24 cellular contexts compared by ENCODE assay signal in the genomic region with DNA sequence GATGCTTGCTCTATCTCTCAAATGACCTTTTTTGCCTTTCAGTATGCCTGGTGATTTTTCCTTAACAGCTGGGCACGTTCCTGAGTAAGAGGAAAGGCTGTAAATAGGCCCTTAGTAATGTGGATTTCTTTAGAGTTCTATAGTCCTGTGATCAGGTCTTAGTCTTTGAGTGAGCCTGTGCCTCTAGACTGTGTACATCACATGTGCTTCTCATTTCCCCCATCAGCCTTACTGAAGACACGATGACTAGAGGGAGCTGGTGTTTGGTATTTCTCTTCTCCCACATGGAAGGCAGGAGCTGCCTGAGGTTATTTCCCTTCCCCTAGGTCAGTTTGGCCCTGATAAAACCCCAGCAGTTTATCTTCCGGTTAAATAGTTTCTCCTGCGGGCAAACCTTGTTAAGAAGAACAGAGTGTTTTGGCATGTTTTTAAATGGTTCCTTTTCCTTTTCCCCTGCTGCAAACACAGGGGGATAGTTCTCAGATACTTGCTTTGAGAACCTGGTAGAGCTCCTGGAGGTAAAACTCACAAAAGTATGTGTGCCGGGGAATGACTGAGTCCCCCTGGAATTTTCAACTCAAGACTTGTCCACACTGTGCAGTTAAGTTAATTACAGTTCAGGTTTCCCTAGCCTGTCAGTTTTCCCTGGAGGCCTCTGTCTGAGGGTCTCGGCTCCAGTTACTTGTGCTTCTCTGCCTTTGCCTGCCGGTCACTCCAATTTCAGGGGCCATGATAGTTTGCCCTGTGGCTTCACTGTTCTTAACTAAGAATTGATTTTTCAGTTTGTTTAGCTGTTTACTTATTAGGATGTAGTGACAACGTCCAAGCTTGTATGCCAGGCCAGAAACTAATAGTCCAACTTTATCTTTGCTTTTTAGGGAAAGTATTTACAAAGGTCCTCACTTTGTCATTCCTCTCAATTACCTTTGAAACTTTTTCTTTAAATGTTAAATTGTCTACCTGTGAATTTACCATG.
DNase-seq lines count a peak whose midpoint lies in the region; ATAC-seq and TF ChIP-seq lines count a peak whose summit lies in the region.
"Had no signal": no experiment of that assay in that cellular context is flagged by ENCODE, and none has a peak within 500 bp of the region (broad histone marks: within the 10 kb centered on the region; RNA-seq: fewer than 3 reads in every experiment).

No MANE protein-coding gene starts in this region.

- intact Hi-C loops in mammary epithelial cell (cut with micrococcal nuclease) (no loop called here), breast epithelium (cut with DNase I; ENCODE audit: low total_unique reads) (no loop called here)

- no peak overlapping the region for H3K4me3 Mint-ChIP-seq in stimulated activated effector memory CD8-positive, alpha-beta T cell treated with anti-CD3 and anti-CD28 coated beads, Interleukin-12 subunit alpha, Interleukin-12 subunit beta, amount 100 ng/mL, for 72 hours
- H3K4me3 Mint-ChIP-seq: activated CD4-positive, alpha-beta T cell treated with anti-CD3 and anti-CD28 coated beads for 36 hours; naive B cell; stimulated activated naive CD8-positive, alpha-beta T cell treated with anti-CD3 and anti-CD28 coated beads, Interleukin-15, amount 100 ng/mL, for 72 hours had no signal

- H3K79me2 ChIP-seq in mammary epithelial cell (ENCODE audit: insufficient read depth, low read length) = peaks cover 2% of the 10 kb centered on the region

- H3K27me3 ChIP-seq in mammary epithelial cell (ENCODE audit: insufficient read depth, low read length) = no peaks in the 10 kb centered on the region
- no peaks in the 10 kb centered on the region for H3K27me3 ChIP-seq in breast epithelium
- no peaks in the 10 kb centered on the region for H3K27me3 ChIP-seq in brain microvascular endothelial cell (replicated peaks)
- H3K27me3 ChIP-seq: body of pancreas, dorsolateral prefrontal cortex, esophagus squamous epithelium, left lung, MG63, SJCRH30 had no signal

- no peak overlapping the region for H3K9ac ChIP-seq in mammary epithelial cell (ENCODE audit: insufficient read depth, low read length)

- CTCF ChIA-PET in mammary epithelial cell (lab: Charles Lee; ENCODE audit: low non-redundant PET) = no interaction called here

- WGBS in mammary epithelial cell (ENCODE audit: low coverage, missing lambda C conversion rate) = 76% methylated on average over 8 of the region's 8 CpGs

- dilution Hi-C loops in mammary epithelial cell (cut with HindIII; ENCODE audit: low sequenced_read_pairs) = no loop called here

- peaks cover 18% of the 10 kb centered on the region for H3K36me3 Mint-ChIP-seq in stimulated activated effector memory CD8-positive, alpha-beta T cell treated with anti-CD3 and anti-CD28 coated beads, Interleukin-12 subunit alpha, Interleukin-12 subunit beta, amount 100 ng/mL, for 72 hours

- H3K36me3 ChIP-seq in mammary epithelial cell (ENCODE audit: insufficient read depth, low read length) = no peaks in the 10 kb centered on the region
- H3K36me3 ChIP-seq in breast epithelium = no peaks in the 10 kb centered on the region
- no peaks in the 10 kb centered on the region for H3K36me3 ChIP-seq in brain microvascular endothelial cell (replicated peaks)
- H3K36me3 ChIP-seq: prostate gland had no signal

- no peak overlapping the region for H2AFZ ChIP-seq in mammary epithelial cell (ENCODE audit: low read depth, low read length)

- peak overlapping the region; percentile 2 for H3K27ac Mint-ChIP-seq in stimulated activated effector memory CD8-positive, alpha-beta T cell treated with anti-CD3 and anti-CD28 coated beads, Interleukin-12 subunit alpha, Interleukin-12 subunit beta, amount 100 ng/mL, for 72 hours
- H3K27ac Mint-ChIP-seq: activated CD4-positive, alpha-beta T cell treated with anti-CD3 and anti-CD28 coated beads for 36 hours had no signal

- no peak overlapping the region for H3K27ac ChIP-seq in mammary epithelial cell (ENCODE audit: insufficient read depth, low read depth, low read length)
- H3K27ac ChIP-seq in breast epithelium = no peak overlapping the region
- peak overlapping the region; percentile 54 for H3K27ac ChIP-seq in brain microvascular endothelial cell
- H3K27ac ChIP-seq: body of pancreas, dorsolateral prefrontal cortex, esophagus squamous epithelium, left lung, prostate gland, SJCRH30 had no signal

- TF ChIP-seq POLR2A in breast epithelium (IDR thresholded peaks at IDR 0.05) = no peak

- BruUV-seq in mammary epithelial cell (replicated peaks; lab: Mats Ljungman, UMichigan) = no TSS peak

- peaks cover 17% of the 10 kb centered on the region for H3K9me3 Mint-ChIP-seq in stimulated activated effector memory CD8-positive, alpha-beta T cell treated with anti-CD3 and anti-CD28 coated beads, Interleukin-12 subunit alpha, Interleukin-12 subunit beta, amount 100 ng/mL, for 72 hours

- DNase-seq in mammary epithelial cell = peak; percentile 17
- no peak for DNase-seq in breast epithelium (ENCODE audit: low spot score in 2 of 2)
- DNase-seq in brain microvascular endothelial cell = peak; percentile 24
- peak; percentile 83 for DNase-seq in left kidney (ENCODE audit: low read depth, low spot score)
- no peak for DNase-seq in stimulated activated effector memory CD8-positive, alpha-beta T cell treated with anti-CD3 and anti-CD28 coated beads, Interleukin-12 subunit alpha, Interleukin-12 subunit beta, amount 100 ng/mL, for 72 hours (ENCODE audit: low spot score in 2 of 2)
- DNase-seq in midbrain (lab: John Stamatoyannopoulos, UW) = no peak
- DNase-seq in AG08396 (ENCODE audit: low spot score) = no peak
- DNase-seq: 8988T; activated CD4-positive, alpha-beta T cell treated with anti-CD3 and anti-CD28 coated beads for 36 hours; activated CD8-positive, alpha-beta memory T cell treated with anti-CD3 and anti-CD28 coated beads, Interleukin-2, amount 50 U/mL, for 4 hours; activated naive CD4-positive, alpha-beta T cell; body of pancreas; DMS53; dorsolateral prefrontal cortex; esophagus squamous epithelium; left lung; MG63; naive B cell; NCI-H1694 treated with DMSO at 0.1 percent for 48 hours; NCI-H446; SJCRH30; stimulated activated naive CD8-positive, alpha-beta T cell treated with anti-CD3 and anti-CD28 coated beads, Interleukin-15, amount 100 ng/mL, for 72 hours had no signal

- no peaks in the 10 kb centered on the region for H3K4me1 ChIP-seq in mammary epithelial cell (ENCODE audit: insufficient read depth, low read length)
- H3K4me1 ChIP-seq in breast epithelium = no peaks in the 10 kb centered on the region
- H3K4me1 ChIP-seq: body of pancreas, esophagus squamous epithelium, left lung, prostate gland, SJCRH30 had no signal

- TF ChIP-seq CTCF in mammary epithelial cell (conservative IDR thresholded peaks at IDR 0.05 in 1 of 2, IDR thresholded peaks at IDR 0.05 in 1 of 2; ENCODE audit: extremely low read depth in 1 of 2, insufficient read depth in 1 of 2, low read depth in 1 of 2, low read length in 2 of 2) = no peak
- no peak for TF ChIP-seq CTCF in breast epithelium (IDR thresholded peaks at IDR 0.05)
- no peak for TF ChIP-seq CTCF in brain microvascular endothelial cell (IDR thresholded peaks at IDR 0.05; ENCODE audit: low read depth, low read length, missing control alignments)

- H3K4me2 ChIP-seq in mammary epithelial cell (ENCODE audit: insufficient read depth, low read depth, low read length) = no peak overlapping the region

- no peaks in the 10 kb centered on the region for H3K9me3 ChIP-seq in mammary epithelial cell (replicated peaks; ENCODE audit: insufficient read depth, low read length)
- peaks cover 0 to 4% of the 10 kb centered on the region in 2 donors for H3K9me3 ChIP-seq in breast epithelium
- H3K9me3 ChIP-seq: body of pancreas, prostate gland had no signal

- H4K20me1 ChIP-seq in mammary epithelial cell (ENCODE audit: insufficient read depth, low read length) = no peaks in the 10 kb centered on the region

- no peak for ATAC-seq in stimulated activated effector memory CD8-positive, alpha-beta T cell treated with anti-CD3 and anti-CD28 coated beads, Interleukin-12 subunit alpha, Interleukin-12 subunit beta, amount 100 ng/mL, for 72 hours
- ATAC-seq in GM19324 (IDR thresholded peaks at IDR 0.05; ENCODE audit: low FRiP score, unreplicated experiment) = no peak
- ATAC-seq: activated CD4-positive, alpha-beta T cell treated with anti-CD3 and anti-CD28 coated beads for 36 hours; body of pancreas; left lung; stimulated activated naive CD8-positive, alpha-beta T cell treated with anti-CD3 and anti-CD28 coated beads, Interleukin-15, amount 100 ng/mL, for 72 hours had no signal

- in situ Hi-C loops in mammary epithelial cell (cut with MboI; ENCODE audit: low sequenced_read_pairs in 2 of 2) (no loop called here), brain microvascular endothelial cell (cut with HindIII; ENCODE audit: low pct_ligation_motif_present, low sequenced_read_pairs) (no loop called here)

- peaks cover 13% of the 10 kb centered on the region for H3K4me1 Mint-ChIP-seq in stimulated activated effector memory CD8-positive, alpha-beta T cell treated with anti-CD3 and anti-CD28 coated beads, Interleukin-12 subunit alpha, Interleukin-12 subunit beta, amount 100 ng/mL, for 72 hours
- H3K4me1 Mint-ChIP-seq: activated CD4-positive, alpha-beta T cell treated with anti-CD3 and anti-CD28 coated beads for 36 hours; stimulated activated naive CD8-positive, alpha-beta T cell treated with anti-CD3 and anti-CD28 coated beads, Interleukin-15, amount 100 ng/mL, for 72 hours had no signal

- H3K4me3 ChIP-seq in mammary epithelial cell (replicated peaks in 1 of 3; ENCODE audit: insufficient read depth in 1 of 3, low read depth in 2 of 3, low read length in 3 of 3) (no peak overlapping the region), breast epithelium (no peak overlapping the region), brain microvascular endothelial cell (ENCODE audit: low read depth, low read length) (no peak overlapping the region)
- H3K4me3 ChIP-seq: body of pancreas, dorsolateral prefrontal cortex, esophagus squamous epithelium, left lung, MG63, prostate gland, SJCRH30 had no signal

Comparison
In these comparisons a context has a peak if more than half of its experiments do, and no peak if none do; other contexts are left out.
1. DNase-seq: peak in mammary epithelial cell (single experiment), brain microvascular endothelial cell (single experiment) and left kidney (single experiment); none in breast epithelium (0 of 2), stimulated activated effector memory CD8-positive, alpha-beta T cell treated with anti-CD3 and anti-CD28 coated beads, Interleukin-12 subunit alpha, Interleukin-12 subunit beta, amount 100 ng/mL, for 72 hours (0 of 2), midbrain (single experiment) and AG08396 (single experiment).